In genomic region chr3:150687613-150688012, GRCh38 we compare ENCODE assay signal across 41 cellular contexts. TPM values are rescaled to one million over a fixed set of nuclear protein-coding genes. Genes with fewer than 3 reads are reported as not detected.
"Had no signal": no experiment of that assay in that cellular context is flagged by ENCODE, and none has a peak within 500 bp of the region (broad histone marks: within the 10 kb centered on the region; RNA-seq: fewer than 3 reads in every experiment).

No MANE protein-coding gene starts in this region.

- H3K4me3 Mint-ChIP-seq: activated naive CD4-positive, alpha-beta T cell treated with anti-CD3 and anti-CD28 coated beads for 36 hours; activated naive CD4-positive, alpha-beta T cell treated with anti-CD3 and anti-CD28 coated beads, Interleukin-2, amount 10 ng/mL, durations not matched to agents 7 days and 5 days; activated naive CD4-positive, alpha-beta T cell treated with anti-CD3 and anti-CD28 coated beads, Interleukin-2, amount 50 U/mL, for 24 hours; activated naive CD8-positive, alpha-beta T cell; activated naive CD8-positive, alpha-beta T cell treated with anti-CD3 and anti-CD28 coated beads for 36 hours; activated naive CD8-positive, alpha-beta T cell treated with anti-CD3 and anti-CD28 coated beads, Interleukin-2, amount 10 ng/mL, durations not matched to agents 7 days and 5 days; activated naive CD8-positive, alpha-beta T cell treated with anti-CD3 and anti-CD28 coated beads, Interleukin-2, amount 50 U/mL, for 24 hours; activated T-cell treated with anti-CD3 and anti-CD28 coated beads, Interleukin-2, amount 50 U/mL, for 4 hours; activated T-cell treated with anti-CD3 and anti-CD28 coated beads, Interleukin-2, amount 50 U/mL, for 72 hours; activated T-helper 1 cell treated with anti-CD3 and anti-CD28 coated beads, Interleukin-12 subunit alpha, Interleukin-12 subunit beta, Interleukin-2, Interleukin-4 antibody, amounts not matched to agents 30 ng/mL and 10 ng/mL and 1 ng/mL, durations not matched to agents 14 hours and 24 hours and 36 hours; activated T-helper 17 cell treated with anti-CD3 and anti-CD28 coated beads, Interleukin-2, amount 50 U/mL, for 72 hours; brain; central memory CD8-positive, alpha-beta T cell had no signal

- H3K9me3 Mint-ChIP-seq: activated naive CD4-positive, alpha-beta T cell treated with anti-CD3 and anti-CD28 coated beads, Interleukin-2, amount 50 U/mL, for 24 hours; activated naive CD4-positive, alpha-beta T cell treated with anti-CD3 and anti-CD28 coated beads, Interleukin-2, amount 50 U/mL, for 72 hours; activated T-cell treated with anti-CD3 and anti-CD28 coated beads, Interleukin-2, amount 50 U/mL, for 4 hours; activated T-helper 17 cell treated with anti-CD3 and anti-CD28 coated beads, Interleukin-2, amount 50 U/mL, for 72 hours; central memory CD8-positive, alpha-beta T cell had no signal

- FAIRE-seq: astrocyte, bronchial epithelial cell, colon had no signal

- H3K9me3 ChIP-seq: ascending aorta, body of pancreas had no signal

- DNase-seq: activated effector memory CD4-positive, alpha-beta T cell treated with anti-CD3 and anti-CD28 coated beads, Interleukin-2, amount 50 U/mL, for 16 hours; activated effector memory CD4-positive, alpha-beta T cell treated with Interleukin-2 at 50 U/mL for 16 hours; activated gamma-delta T cell; activated gamma-delta T cell treated with Interleukin-2 at 50 U/mL for 16 hours; activated naive CD4-positive, alpha-beta T cell; activated naive CD4-positive, alpha-beta T cell treated with anti-CD3 and anti-CD28 coated beads for 36 hours; activated naive CD4-positive, alpha-beta T cell treated with anti-CD3 and anti-CD28 coated beads, Interleukin-2, amount 10 ng/mL, durations not matched to agents 7 days and 5 days; activated naive CD4-positive, alpha-beta T cell treated with anti-CD3 and anti-CD28 coated beads, Interleukin-2, amount 50 U/mL, for 16 hours; activated naive CD4-positive, alpha-beta T cell treated with Interleukin-2 at 50 U/mL for 16 hours; activated naive CD8-positive, alpha-beta T cell treated with anti-CD3 and anti-CD28 coated beads for 36 hours; activated naive CD8-positive, alpha-beta T cell treated with anti-CD3 and anti-CD28 coated beads, Interleukin-2, amount 10 ng/mL, durations not matched to agents 7 days and 5 days; activated naive CD8-positive, alpha-beta T cell treated with anti-CD3 and anti-CD28 coated beads, Interleukin-2, amount 50 U/mL, for 24 hours; activated T-cell treated with anti-CD3 and anti-CD28 coated beads, Interleukin-2, amount 50 U/mL, for 4 hours; activated T-cell treated with anti-CD3 and anti-CD28 coated beads, Interleukin-2, amount 50 U/mL, for 48 hours; activated T-cell treated with anti-CD3 and anti-CD28 coated beads, Interleukin-2, amount 50 U/mL, for 72 hours; adrenal gland; amniotic stem cell; amygdala; anterior cingulate cortex; aorta; body of pancreas; brain microvascular endothelial cell; caudate nucleus; central memory CD4-positive, alpha-beta T cell; cerebellar nuclear complex had no signal

- H3K4me1 ChIP-seq: adrenal gland, ascending aorta, body of pancreas, breast epithelium had no signal

- ATAC-seq: activated naive CD4-positive, alpha-beta T cell treated with anti-CD3 and anti-CD28 coated beads, Interleukin-2, amount 50 U/mL, for 72 hours; activated naive CD8-positive, alpha-beta T cell treated with anti-CD3 and anti-CD28 coated beads, Interleukin-2, amount 50 U/mL, for 24 hours; activated T-cell treated with anti-CD3 and anti-CD28 coated beads, Interleukin-2, amount 50 U/mL, for 4 hours; activated T-cell treated with anti-CD3 and anti-CD28 coated beads, Interleukin-2, amount 50 U/mL, for 72 hours; activated T-helper 17 cell treated with anti-CD3 and anti-CD28 coated beads, Interleukin-2, amount 50 U/mL, for 72 hours; body of pancreas had no signal

- H3K27me3 ChIP-seq: adrenal gland, ascending aorta, body of pancreas, brain microvascular endothelial cell, breast epithelium, cardiac muscle cell had no signal

- H3K36me3 ChIP-seq: adrenal gland, ascending aorta, brain microvascular endothelial cell, breast epithelium, cardiac muscle cell had no signal

- H3K27ac ChIP-seq: adrenal gland, ascending aorta, body of pancreas, brain microvascular endothelial cell, breast epithelium, cardiac muscle cell had no signal

- H3K4me3 ChIP-seq: adrenal gland, ascending aorta, body of pancreas, breast epithelium, cardiac muscle cell had no signal

- H3K27me3 Mint-ChIP-seq: activated naive CD4-positive, alpha-beta T cell treated with anti-CD3 and anti-CD28 coated beads, Interleukin-2, amount 50 U/mL, for 24 hours; activated naive CD8-positive, alpha-beta T cell; activated naive CD8-positive, alpha-beta T cell treated with anti-CD3 and anti-CD28 coated beads for 36 hours; activated naive CD8-positive, alpha-beta T cell treated with anti-CD3 and anti-CD28 coated beads, Interleukin-2, amount 50 U/mL, for 24 hours; activated T-helper 17 cell treated with anti-CD3 and anti-CD28 coated beads, Interleukin-2, amount 50 U/mL, for 72 hours; central memory CD8-positive, alpha-beta T cell had no signal

- H3K4me1 Mint-ChIP-seq: activated naive CD4-positive, alpha-beta T cell treated with anti-CD3 and anti-CD28 coated beads, Interleukin-2, amount 10 ng/mL, durations not matched to agents 7 days and 5 days; activated naive CD4-positive, alpha-beta T cell treated with anti-CD3 and anti-CD28 coated beads, Interleukin-2, amount 50 U/mL, for 24 hours; activated naive CD8-positive, alpha-beta T cell treated with anti-CD3 and anti-CD28 coated beads for 36 hours; activated naive CD8-positive, alpha-beta T cell treated with anti-CD3 and anti-CD28 coated beads, Interleukin-2, amount 50 U/mL, for 24 hours; activated T-helper 17 cell treated with anti-CD3 and anti-CD28 coated beads, Interleukin-2, amount 50 U/mL, for 72 hours; brain; central memory CD8-positive, alpha-beta T cell had no signal

- H3K27ac Mint-ChIP-seq: activated naive CD4-positive, alpha-beta T cell treated with anti-CD3 and anti-CD28 coated beads for 36 hours; activated naive CD4-positive, alpha-beta T cell treated with anti-CD3 and anti-CD28 coated beads, Interleukin-2, amount 10 ng/mL, durations not matched to agents 7 days and 5 days; activated naive CD4-positive, alpha-beta T cell treated with anti-CD3 and anti-CD28 coated beads, Interleukin-2, amount 50 U/mL, for 24 hours; activated naive CD4-positive, alpha-beta T cell treated with anti-CD3 and anti-CD28 coated beads, Interleukin-2, amount 50 U/mL, for 72 hours; activated naive CD8-positive, alpha-beta T cell; activated naive CD8-positive, alpha-beta T cell treated with anti-CD3 and anti-CD28 coated beads for 36 hours; activated naive CD8-positive, alpha-beta T cell treated with anti-CD3 and anti-CD28 coated beads, Interleukin-2, amount 10 ng/mL, durations not matched to agents 7 days and 5 days; activated naive CD8-positive, alpha-beta T cell treated with anti-CD3 and anti-CD28 coated beads, Interleukin-2, amount 50 U/mL, for 24 hours; activated T-cell treated with anti-CD3 and anti-CD28 coated beads, Interleukin-2, amount 50 U/mL, for 72 hours; activated T-helper 1 cell treated with anti-CD3 and anti-CD28 coated beads, Interleukin-12 subunit alpha, Interleukin-12 subunit beta, Interleukin-2, Interleukin-4 antibody, amounts not matched to agents 30 ng/mL and 10 ng/mL and 1 ng/mL, durations not matched to agents 14 hours and 24 hours and 36 hours; activated T-helper 17 cell treated with anti-CD3 and anti-CD28 coated beads, Interleukin-2, amount 50 U/mL, for 72 hours; activated T-helper 2 cell treated with anti-CD3 and anti-CD28 coated beads, Interferon-gamma antibody, Interleukin-2, Interleukin-4, amounts not matched to agents 10 μg/mL and 5 μg/mL and 100 μg/mL, durations not matched to agents 14 hours and 24 hours and 36 hours; brain had no signal

- H3K36me3 Mint-ChIP-seq: activated naive CD4-positive, alpha-beta T cell treated with anti-CD3 and anti-CD28 coated beads, Interleukin-2, amount 10 ng/mL, durations not matched to agents 7 days and 5 days; activated naive CD4-positive, alpha-beta T cell treated with anti-CD3 and anti-CD28 coated beads, Interleukin-2, amount 50 U/mL, for 24 hours; activated naive CD8-positive, alpha-beta T cell treated with anti-CD3 and anti-CD28 coated beads for 36 hours; brain had no signal

RNA-seq across cellular contexts. Expression of gene ERICH6, which starts 16.1 kb away (rescaled TPM):
- total RNA-seq: activated naive CD4-positive, alpha-beta T cell treated with anti-CD3 and anti-CD28 coated beads for 36 hours; activated naive CD4-positive, alpha-beta T cell treated with anti-CD3 and anti-CD28 coated beads, Interleukin-2, amount 50 U/mL, for 72 hours; activated naive CD8-positive, alpha-beta T cell treated with anti-CD3 and anti-CD28 coated beads for 36 hours; activated T-cell treated with anti-CD3 and anti-CD28 coated beads, Interleukin-2, amount 50 U/mL, for 4 hours; activated T-helper 1 cell treated with anti-CD3 and anti-CD28 coated beads, Interleukin-12 subunit alpha, Interleukin-12 subunit beta, Interleukin-2, Interleukin-4 antibody, amounts not matched to agents 30 ng/mL and 10 ng/mL and 1 ng/mL, durations not matched to agents 14 hours and 24 hours and 36 hours; ascending aorta; bronchial epithelial cell; cardiac muscle cell; chondrocyte had no signal
- polyA plus RNA-seq: adipose tissue, adrenal gland, aorta had no signal
